9 cellular contexts compared by ENCODE assay signal in genomic region chr17:59371426-59372099, GRCh38. TPM values are rescaled to one million over a fixed set of nuclear protein-coding genes. Genes with fewer than 3 reads are reported as not detected.
DNase-seq lines count a peak whose midpoint lies in the region; ATAC-seq, FAIRE-seq and TF ChIP-seq lines count a peak whose summit lies in the region.
"Had no signal": no experiment of that assay in that cellular context is flagged by ENCODE, and none has a peak within 500 bp of the region (broad histone marks: within the 10 kb centered on the region; RNA-seq: fewer than 3 reads in every experiment).

No MANE protein-coding gene starts in this region.

- intact Hi-C loops in IMR-90 (cut with micrococcal nuclease): loop anchor here (5.0 kb wide), 1 partner anchor 51 kb away; no protein-coding TSS in a partner anchor
- intact Hi-C loops in HepG2 (cut with micrococcal nuclease; ENCODE audit: unreplicated experiment): loop anchor here (1.0 kb wide), 1 partner anchor 49 kb away; no protein-coding TSS in a partner anchor

- peak overlapping the region; percentile 5; the same call in 1 of the 2 replicates for H3K4me2 ChIP-seq in IMR-90 (ENCODE audit: low read depth, low read length)
- H3K4me2 ChIP-seq in astrocyte (ENCODE audit: low read length): peak overlapping the region; percentile 54
- peak overlapping the region; percentile 13; the same call in 1 of the 2 replicates for H3K4me2 ChIP-seq in HepG2 (ENCODE audit: low read depth, low read length)

- TF ChIP-seq CTCF in IMR-90 (conservative IDR thresholded peaks at IDR 0.05; ENCODE audit: low read depth, low read length) (no peak), astrocyte (IDR thresholded peaks at IDR 0.05; ENCODE audit: insufficient read depth, low read depth, low read length) (no peak), HepG2 (CRISPR knock-in tag; IDR thresholded peaks at IDR 0.05) (no peak)

- peak overlapping the region; percentile 45 for H2BK5ac ChIP-seq in IMR-90 (ENCODE audit: low read depth, low read length, poor library complexity, severe bottlenecking)

- H3K4me3 ChIP-seq in IMR-90 (ENCODE audit: insufficient read depth, low read depth, low read length) (no peak overlapping the region), astrocyte (ENCODE audit: insufficient read depth, low read depth, low read length) (no peak overlapping the region), HepG2 (replicated peaks in 1 of 3; ENCODE audit: insufficient read depth in 1 of 3, low read depth in 2 of 3, low read length in 3 of 3) (no peak overlapping the region)

- no peak overlapping the region for H2AK9ac ChIP-seq in IMR-90 (replicated peaks; ENCODE audit: low read depth, low read length, poor library complexity)

- peak overlapping the region; percentile 93 for H3K27ac Mint-ChIP-seq in astrocyte (ENCODE audit: unreplicated experiment)
- H3K27ac Mint-ChIP-seq in stimulated activated naive B cell treated with anti-CD40 and anti-IgM and Interleukin-4, amounts not matched to agents 10 μg/mL and 1 μg/mL and 100 μg/mL, for 72 hours: peak overlapping the region; percentile 89

- H4K5ac ChIP-seq in IMR-90 (ENCODE audit: low read depth, low read length): no peak overlapping the region

- peak overlapping the region; percentile 40; the same call in 1 of the 2 replicates for H2BK120ac ChIP-seq in IMR-90 (ENCODE audit: low read depth, low read length)

- no peak for TF ChIP-seq EP300 in HepG2 (IDR thresholded peaks at IDR 0.05; ENCODE audit: low read depth in 2 of 2, low read length in 2 of 2)
- TF ChIP-seq EP300 in HepG2 (CRISPR knock-in tag; IDR thresholded peaks at IDR 0.05; ENCODE audit: borderline replicate concordance): no peak

- H3K79me2 ChIP-seq in astrocyte (ENCODE audit: insufficient read depth, low read length): no peaks in the 10 kb centered on the region
- H3K79me2 ChIP-seq in HepG2 (ENCODE audit: insufficient read depth, low read length): peaks cover 7% of the 10 kb centered on the region

- H3K36me3 ChIP-seq in IMR-90 (ENCODE audit: control insufficient read depth, insufficient read depth, low read length): no peaks in the 10 kb centered on the region
- no peaks in the 10 kb centered on the region for H3K36me3 ChIP-seq in astrocyte (ENCODE audit: insufficient read depth, low read length)
- H3K36me3 ChIP-seq in HepG2 (replicated peaks in 1 of 2; ENCODE audit: control insufficient read depth in 1 of 2, insufficient read depth in 2 of 2, low read length in 2 of 2): no peaks in the 10 kb centered on the region; a peak in 1 of 5 replicates

- in situ Hi-C loops in IMR-90 (cut with MboI; ENCODE audit: low sequenced_read_pairs) (no loop called here), HepG2 (cut with HindIII; ENCODE audit: extremely low pct_ligation_motif_present, low pct_unique_long_range_greater_than_20kb) (no loop called here)

- no peaks in the 10 kb centered on the region for H3K9me3 Mint-ChIP-seq in astrocyte (ENCODE audit: unreplicated experiment)
- no peaks in the 10 kb centered on the region for H3K9me3 Mint-ChIP-seq in stimulated activated naive B cell treated with anti-CD40 and anti-IgM and Interleukin-4, amounts not matched to agents 10 μg/mL and 1 μg/mL and 100 μg/mL, for 72 hours

- no peak overlapping the region for H3K27ac ChIP-seq in IMR-90 (ENCODE audit: insufficient read depth, low read length)
- no peak overlapping the region for H3K27ac ChIP-seq in astrocyte (ENCODE audit: low read depth, low read length)
- no peak overlapping the region for H3K27ac ChIP-seq in HepG2 (ENCODE audit: extremely low read length, insufficient read depth, low read length)

- peaks cover 0 to 5% of the 10 kb centered on the region in 2 experiments; a peak in 1 of 4 replicates for H3K79me1 ChIP-seq in IMR-90 (ENCODE audit: low read depth in 1 of 2, low read length in 2 of 2)

- no CpG with 5 or more reads among the region's 5 CpGs for WGBS in IMR-90 (ENCODE audit: extremely low coverage in 2 of 2, insufficient read length in 1 of 2), 2 experiments
- WGBS in HepG2 (ENCODE audit: low lambda C conversion rate): 59% methylated on average over 3 of the region's 5 CpGs

- H3K56ac ChIP-seq in IMR-90 (ENCODE audit: extremely low read depth, insufficient read depth, low read length): no peak overlapping the region

- POLR2A ChIA-PET in IMR-90 (lab: Charles Lee; ENCODE audit: unreplicated experiment): no interaction called here
- POLR2A ChIA-PET in HepG2 (lab: Yijun Ruan, JAX): no interaction called here

- H3K23ac ChIP-seq in IMR-90 (ENCODE audit: low read depth, low read length): peak overlapping the region; percentile 6; the same call in 1 of the 2 replicates

- ATAC-seq in IMR-90 (ENCODE audit: low read depth) (no peak), HepG2 (0 out of 3 replicates have a peak, but pooled peaks have one; percentile 3), GM18861 (IDR thresholded peaks at IDR 0.05; ENCODE audit: unreplicated experiment) (no peak)
- ATAC-seq in stimulated activated naive B cell treated with anti-CD40 and anti-IgM and Interleukin-4, amounts not matched to agents 10 μg/mL and 1 μg/mL and 100 μg/mL, for 72 hours (replicated peaks): no peak

- H3K9me3 ChIP-seq in IMR-90 (ENCODE audit: control insufficient read depth, insufficient read depth, low read length) (no peaks in the 10 kb centered on the region), astrocyte (ENCODE audit: insufficient read depth, low read depth, low read length) (no peaks in the 10 kb centered on the region), HepG2 (ENCODE audit: low read length) (no peaks in the 10 kb centered on the region)

- H4K91ac ChIP-seq in IMR-90 (ENCODE audit: insufficient read depth, low read depth, low read length): no peak overlapping the region

- H3K4me1 ChIP-seq in IMR-90 (ENCODE audit: control insufficient read depth, insufficient read depth, low read length): peaks cover 25% of the 10 kb centered on the region
- H3K4me1 ChIP-seq in astrocyte (ENCODE audit: insufficient read depth, low read length): peaks cover 53% of the 10 kb centered on the region
- peaks cover 82% of the 10 kb centered on the region for H3K4me1 ChIP-seq in HepG2 (ENCODE audit: insufficient read depth, low read length)

- H2BK20ac ChIP-seq in IMR-90 (ENCODE audit: low read depth, low read length): peak overlapping the region; percentile 49; the same call in 1 of the 2 replicates

- no peaks in the 10 kb centered on the region for H3K27me3 ChIP-seq in IMR-90 (ENCODE audit: control insufficient read depth, insufficient read depth, low read length)
- no peaks in the 10 kb centered on the region for H3K27me3 ChIP-seq in astrocyte (ENCODE audit: insufficient read depth, low read length)
- H3K27me3 ChIP-seq in HepG2 (ENCODE audit: control insufficient read depth in 1 of 2, insufficient read depth in 2 of 2, low read length in 2 of 2): no peaks in the 10 kb centered on the region

- 0 out of 3 replicates have a peak overlapping the region, but pooled peaks have one; percentile 17 for H2BK15ac ChIP-seq in IMR-90 (ENCODE audit: low read depth, low read length)

- peaks cover 8% of the 10 kb centered on the region for H3K36me3 Mint-ChIP-seq in astrocyte (ENCODE audit: low read depth, unreplicated experiment)
- no peaks in the 10 kb centered on the region for H3K36me3 Mint-ChIP-seq in stimulated activated naive B cell treated with anti-CD40 and anti-IgM and Interleukin-4, amounts not matched to agents 10 μg/mL and 1 μg/mL and 100 μg/mL, for 72 hours

- no peak for TF ChIP-seq POLR2A in IMR-90 (IDR thresholded peaks at IDR 0.05; ENCODE audit: low read depth, low read length)
- no peak for TF ChIP-seq POLR2A in HepG2 (IDR thresholded peaks at IDR 0.05; ENCODE audit: insufficient read depth in 1 of 2, low read depth in 2 of 2, low read length in 2 of 2)

- peak overlapping the region; percentile 24; the same call in 1 of the 2 replicates for H3K18ac ChIP-seq in IMR-90 (ENCODE audit: low read depth, low read length)

- H3K9me1 ChIP-seq in IMR-90 (ENCODE audit: insufficient read depth, low read length): peaks cover 3% of the 10 kb centered on the region

- BruUV-seq in IMR-90 (replicated peaks; lab: Mats Ljungman, UMichigan) (no TSS peak), HepG2 (replicated peaks; lab: Mats Ljungman, UMichigan) (no TSS peak)

- CTCF ChIA-PET in IMR-90 (lab: Yijun Ruan, JAX): no interaction called here
- CTCF ChIA-PET in HepG2 (lab: Yijun Ruan, JAX; ENCODE audit: low intra/inter-chr PET ratio, low total read pairs): no interaction called here

- no peak overlapping the region for H2AFZ ChIP-seq in IMR-90 (replicated peaks; ENCODE audit: low read length, poor library complexity)
- no peak overlapping the region for H2AFZ ChIP-seq in astrocyte (ENCODE audit: low read depth, low read length)
- no peak overlapping the region for H2AFZ ChIP-seq in HepG2 (ENCODE audit: low read length)

- peaks cover 93% of the 10 kb centered on the region for H3K4me1 Mint-ChIP-seq in astrocyte (ENCODE audit: low read depth, unreplicated experiment)
- H3K4me1 Mint-ChIP-seq in stimulated activated naive B cell treated with anti-CD40 and anti-IgM and Interleukin-4, amounts not matched to agents 10 μg/mL and 1 μg/mL and 100 μg/mL, for 72 hours: peaks cover 66 to 93% of the 10 kb centered on the region in 2 donors

- no peak for FAIRE-seq in astrocyte (lab: Jason Lieb, UNC)
- peak; percentile 54 for FAIRE-seq in HepG2 (lab: Jason Lieb, UNC)

- H3K4ac ChIP-seq in IMR-90 (ENCODE audit: low read depth, low read length): peak overlapping the region; percentile 37

- DNase-seq in IMR-90 (no peak), astrocyte (ENCODE audit: low read depth) (no peak), HepG2 (ENCODE audit: low spot score) (peak; percentile 32), HUDEP-2 (lab: John Stamatoyannopoulos, UW; ENCODE audit: unreplicated experiment in 76 of 76) (no peak), NCI-H1930 (lab: John Stamatoyannopoulos, UW) (no peak), NCI-H524 treated with DMSO at 0.1 percent for 48 hours (lab: John Stamatoyannopoulos, UW) (no peak)
- no peak for DNase-seq in stimulated activated naive B cell treated with anti-CD40 and anti-IgM and Interleukin-4, amounts not matched to agents 10 μg/mL and 1 μg/mL and 100 μg/mL, for 72 hours
- DNase-seq: NCI-H510A treated with DMSO at 0.1 percent for 48 hours had no signal

- H3K4me3 Mint-ChIP-seq in astrocyte (ENCODE audit: unreplicated experiment): peak overlapping the region; percentile 54
- peak overlapping the region in 1 of 2 donors; percentile 62 for H3K4me3 Mint-ChIP-seq in stimulated activated naive B cell treated with anti-CD40 and anti-IgM and Interleukin-4, amounts not matched to agents 10 μg/mL and 1 μg/mL and 100 μg/mL, for 72 hours

- H3K9ac ChIP-seq in IMR-90 (ENCODE audit: low read depth, low read length): no peak overlapping the region
- H3K9ac ChIP-seq in astrocyte (ENCODE audit: low read length): no peak overlapping the region
- H3K9ac ChIP-seq in HepG2 (ENCODE audit: insufficient read depth, low read depth, low read length): no peak overlapping the region

- H4K8ac ChIP-seq in IMR-90 (ENCODE audit: low read depth in 2 of 2, low read length in 2 of 2): peak overlapping the region; percentile 3 to 70; a peak in 2 of 4 replicates

- no peaks in the 10 kb centered on the region for H3K27me3 Mint-ChIP-seq in astrocyte (ENCODE audit: low read depth, unreplicated experiment)
- H3K27me3 Mint-ChIP-seq in stimulated activated naive B cell treated with anti-CD40 and anti-IgM and Interleukin-4, amounts not matched to agents 10 μg/mL and 1 μg/mL and 100 μg/mL, for 72 hours: no peaks in the 10 kb centered on the region

- H4K20me1 ChIP-seq in IMR-90 (ENCODE audit: insufficient read depth, low read length) (no peaks in the 10 kb centered on the region), astrocyte (ENCODE audit: insufficient read depth, low read length) (no peaks in the 10 kb centered on the region), HepG2 (ENCODE audit: insufficient read depth, low read length) (no peaks in the 10 kb centered on the region)

- H3K14ac ChIP-seq in IMR-90 (replicated peaks; ENCODE audit: low read depth, low read length): peak overlapping the region; percentile 64

- H2AK5ac ChIP-seq in IMR-90 (ENCODE audit: low read depth, low read length): peak overlapping the region; percentile 48; the same call in 1 of the 2 replicates

- dilution Hi-C loops in IMR-90 (cut with HindIII; ENCODE audit: low sequenced_read_pairs, unreplicated experiment): no loop called here

- no peak for TF ChIP-seq RAD21 in IMR-90 (IDR thresholded peaks at IDR 0.05; ENCODE audit: low read length)
- TF ChIP-seq RAD21 in HepG2 (CRISPR knock-in tag; IDR thresholded peaks at IDR 0.05): no peak

RNA-seq across cellular contexts. Expression of gene YPEL2, which starts 40.1 kb away (rescaled TPM):
- total RNA-seq in IMR-90 (2012; rRNA removed) (1.9 and 3.4 TPM in 2 replicates), astrocyte (36.2 and 41.1 TPM in 2 replicates), HepG2 (2016; rRNA removed; fragmentation: Illumina TruSeq; extraction: Trizol) (7.5 and 8.5 TPM in 2 replicates)
- polyA plus RNA-seq in IMR-90 (2012; rRNA removed) (1.9 and 2.3 TPM in 2 replicates), HepG2 (2011; rRNA removed) (18.2 and 21.1 TPM in 2 replicates)
- 0.58 and 0.78 TPM in 2 replicates for polyA plus RNA-seq in IMR-90 (2012; cell fraction: cytosol; rRNA removed)
- polyA plus RNA-seq in IMR-90 (2012; cell fraction: nucleus; rRNA removed; ENCODE audit: low replicate concordance): 1.6 and 7.8 TPM in 2 replicates
- 18.9 and 21.5 TPM in 2 replicates for total RNA-seq in HepG2 (2016; cell fraction: cytosol; rRNA removed; fragmentation: Illumina TruSeq; extraction: Trizol; ENCODE audit: low read depth)
- total RNA-seq in HepG2 (2016; cell fraction: insoluble cytoplasmic fraction; rRNA removed; fragmentation: Illumina TruSeq; extraction: Trizol): 6.7 and 7.0 TPM in 2 replicates
- total RNA-seq in HepG2 (2016; cell fraction: membrane; rRNA removed; fragmentation: Illumina TruSeq; extraction: Trizol): 5.7 and 6.1 TPM in 2 replicates
- 9.8 and 11.4 TPM in 2 replicates for total RNA-seq in HepG2 (2016; cell fraction: nucleus; rRNA removed; fragmentation: Illumina TruSeq; extraction: Trizol)
- polyA plus RNA-seq in HepG2 (2011; cell fraction: cytosol; rRNA removed): 8.0 and 10.6 TPM in 2 replicates
- 16.3 and 20.7 TPM in 2 replicates for polyA plus RNA-seq in HepG2 (2011; cell fraction: nucleus; rRNA removed)
- polyA plus RNA-seq in HepG2 (2012): 11.0 TPM in 2 replicates
- 0.68 and 0.79 TPM in 2 replicates for polyA plus RNA-seq in HepG2 (2016; cell fraction: cytosol; fragmentation: Illumina TruSeq; extraction: Trizol; ENCODE audit: low read depth)
- 5.2 and 5.6 TPM in 2 replicates for polyA plus RNA-seq in HepG2 (2016; cell fraction: insoluble cytoplasmic fraction; fragmentation: Illumina TruSeq; extraction: Trizol; ENCODE audit: low read depth)
- polyA plus RNA-seq in HepG2 (2016; cell fraction: membrane; fragmentation: Illumina TruSeq; extraction: Trizol; ENCODE audit: low read depth): 2.3 and 2.4 TPM in 2 replicates
- polyA plus RNA-seq in HepG2 (2016; cell fraction: nucleus; fragmentation: Illumina TruSeq; extraction: Trizol; ENCODE audit: insufficient read depth, low read depth): 12.0 and 12.1 TPM in 2 replicates
- polyA minus RNA-seq in HepG2 (2011; rRNA and poly(A)+ RNA removed; ENCODE audit: low replicate concordance): 10.4 and 56.0 TPM in 2 replicates
- 12.7 and 15.6 TPM in 2 replicates for polyA minus RNA-seq in HepG2 (2011; cell fraction: cytosol; rRNA and poly(A)+ RNA removed)
- 18.7 and 25.6 TPM in 2 replicates for polyA minus RNA-seq in HepG2 (2011; cell fraction: nucleus; rRNA and poly(A)+ RNA removed)
